In genomic region chr16:12869681-12870427, GRCh38 we compare ENCODE assay signal across 1 cellular context.
TF ChIP-seq lines count a peak whose summit lies in the region.

No MANE protein-coding gene starts in this region.

TF ChIP-seq in K562, 482 proteins besides CTCF, POLR2A, EP300 and RAD21 (continued from another document and continues in another):
- TF ChIP-seq JUNB (CRISPR knock-in tag; conservative IDR thresholded peaks at IDR 0.05) = no peak
- no peak for TF ChIP-seq TAF15 (IDR thresholded peaks at IDR 0.05; ENCODE audit: low read depth, low read length)
- peak; percentile 63 for TF ChIP-seq CBFA2T2 (conservative IDR thresholded peaks at IDR 0.05)
- TF ChIP-seq ZNF224 (CRISPR knock-in tag; IDR thresholded peaks at IDR 0.05) = no peak
- TF ChIP-seq PHF8 (IDR thresholded peaks at IDR 0.05; ENCODE audit: borderline replicate concordance, low read length) = no peak
- no peak for TF ChIP-seq SIRT6 (IDR thresholded peaks at IDR 0.05; ENCODE audit: low read depth, low read length)
- peak in 1 of 2 experiments; percentile 57; a peak in 1 of 4 replicates for TF ChIP-seq TEAD1 (CRISPR knock-in tag; IDR thresholded peaks at IDR 0.05)
- TF ChIP-seq SMAD3 (CRISPR knock-in tag; conservative IDR thresholded peaks at IDR 0.05) = no peak
- TF ChIP-seq ZNF584 (CRISPR knock-in tag; IDR thresholded peaks at IDR 0.05; ENCODE audit: low read depth) = 0 out of 2 replicates have a peak, but pooled peaks have one; percentile 36
- no peak for TF ChIP-seq E2F6 (IDR thresholded peaks at IDR 0.05; ENCODE audit: borderline replicate concordance in 1 of 2, extremely low read depth in 1 of 2, insufficient read depth in 1 of 2, insufficient read length in 1 of 2, low read depth in 1 of 2, low read length in 1 of 2, poor library complexity in 1 of 2, severe bottlenecking in 1 of 2)
- no peak for TF ChIP-seq ZNF140 (CRISPR knock-in tag; IDR thresholded peaks at IDR 0.05)
- TF ChIP-seq JUND (IDR thresholded peaks at IDR 0.05; ENCODE audit: borderline replicate concordance, low read depth, low read length) = no peak
- TF ChIP-seq JUND (tag; IDR thresholded peaks at IDR 0.05; ENCODE audit: borderline replicate concordance, low read depth, low read length) = no peak; the same call in 2 of the 3 replicates
- no peak for TF ChIP-seq HMG20A (CRISPR knock-in tag; conservative IDR thresholded peaks at IDR 0.05)
- no peak for TF ChIP-seq CXXC5 (CRISPR knock-in tag; IDR thresholded peaks at IDR 0.05)
- no peak for TF ChIP-seq ZKSCAN8 (CRISPR knock-in tag; IDR thresholded peaks at IDR 0.05)
- TF ChIP-seq SMARCA5 (IDR thresholded peaks at IDR 0.05) = no peak
- TF ChIP-seq ZFX (CRISPR knock-in tag; IDR thresholded peaks at IDR 0.05) = no peak
- TF ChIP-seq YBX1 (IDR thresholded peaks at IDR 0.05) = no peak
- TF ChIP-seq LEF1 (IDR thresholded peaks at IDR 0.05) = no peak
- TF ChIP-seq GABPB1 (CRISPR knock-in tag; IDR thresholded peaks at IDR 0.05) = no peak
- no peak for TF ChIP-seq MLX (CRISPR knock-in tag; conservative IDR thresholded peaks at IDR 0.05)
- peak; percentile 27; the same call in 1 of the 2 replicates for TF ChIP-seq BHLHE40 (IDR thresholded peaks at IDR 0.05; ENCODE audit: low read length)
- TF ChIP-seq HNRNPUL1 (IDR thresholded peaks at IDR 0.05; ENCODE audit: low read length) = no peak
- TF ChIP-seq PYGO2 (tag; IDR thresholded peaks at IDR 0.05) = no peak
- TF ChIP-seq ZBTB11 (CRISPR knock-in tag; IDR thresholded peaks at IDR 0.05) = 0 out of 6 replicates have a peak, but pooled peaks of 1 of the 3 experiments have one; percentile 45
- no peak for TF ChIP-seq TRIM25 (IDR thresholded peaks at IDR 0.05; ENCODE audit: borderline replicate concordance)
- TF ChIP-seq TAF7 (tag; IDR thresholded peaks at IDR 0.05) = no peak
- TF ChIP-seq TAF9B (IDR thresholded peaks at IDR 0.05; ENCODE audit: partially characterized antibody) = peak; percentile 41
- TF ChIP-seq NUFIP1 (IDR thresholded peaks at IDR 0.05; ENCODE audit: partially characterized antibody) = no peak
- no peak for TF ChIP-seq CREM (IDR thresholded peaks at IDR 0.05; ENCODE audit: low read depth)
- no peak for TF ChIP-seq RBM22 (IDR thresholded peaks at IDR 0.05; ENCODE audit: low read depth, low read length, poor library complexity, severe bottlenecking)
- no peak for TF ChIP-seq ATF7 (IDR thresholded peaks at IDR 0.05)
- 0 out of 2 replicates have a peak, but pooled peaks have one; percentile 51 for TF ChIP-seq OTX1 (CRISPR knock-in tag; IDR thresholded peaks at IDR 0.05)
- TF ChIP-seq HMGN3 (IDR thresholded peaks at IDR 0.05; ENCODE audit: borderline replicate concordance, extremely low read depth, insufficient read length, low read depth, low read length) = no peak
- TF ChIP-seq ZNF57 (CRISPR knock-in tag; IDR thresholded peaks at IDR 0.05) = no peak
- no peak for TF ChIP-seq MXI1 (IDR thresholded peaks at IDR 0.05; ENCODE audit: low read depth, low read length)
- TF ChIP-seq ZNF780A (CRISPR knock-in tag; IDR thresholded peaks at IDR 0.05) = no peak
- 0 out of 2 replicates have a peak, but pooled peaks have one; percentile 46 for TF ChIP-seq ZNF197 (CRISPR knock-in tag; IDR thresholded peaks at IDR 0.05; ENCODE audit: low read depth)
- TF ChIP-seq SMAD4 (CRISPR knock-in tag; conservative IDR thresholded peaks at IDR 0.05) = peak; percentile 54
- TF ChIP-seq SRSF9 (IDR thresholded peaks at IDR 0.05; ENCODE audit: borderline replicate concordance, low read depth, low read length) = no peak
- TF ChIP-seq ZBTB2 (IDR thresholded peaks at IDR 0.05) = no peak
- TF ChIP-seq ZNF778 (CRISPR knock-in tag; IDR thresholded peaks at IDR 0.05) = no peak
- peak; percentile 26; the same call in 1 of the 2 replicates for TF ChIP-seq VEZF1 (CRISPR knock-in tag; IDR thresholded peaks at IDR 0.05)
- no peak for TF ChIP-seq KAT2B (IDR thresholded peaks at IDR 0.05; ENCODE audit: low read depth, low read length)
- peak; percentile 41; the same call in 1 of the 2 replicates for TF ChIP-seq CUX1 (CRISPR knock-in tag; IDR thresholded peaks at IDR 0.05)
- TF ChIP-seq PBX2 (CRISPR knock-in tag; IDR thresholded peaks at IDR 0.05; ENCODE audit: low read depth) = no peak
- 0 out of 2 replicates have a peak, but pooled peaks have one; percentile 16 for TF ChIP-seq PBX2 (tag; conservative IDR thresholded peaks at IDR 0.05; ENCODE audit: low read depth)
- TF ChIP-seq RNF2 (IDR thresholded peaks at IDR 0.05) = no peak
- TF ChIP-seq FOXJ3 (CRISPR knock-in tag; IDR thresholded peaks at IDR 0.05) = no peak
- TF ChIP-seq TRIM28 (IDR thresholded peaks at IDR 0.05) = no peak
- TF ChIP-seq RBM39 (optimal IDR thresholded peaks at IDR 0.05; ENCODE audit: low read depth, low read length) = no peak
- no peak for TF ChIP-seq KDM2B (CRISPR knock-in tag; IDR thresholded peaks at IDR 0.05)
- TF ChIP-seq ZNF445 (CRISPR knock-in tag; IDR thresholded peaks at IDR 0.05; ENCODE audit: low read depth) = no peak
- TF ChIP-seq ZNF12 (CRISPR knock-in tag; IDR thresholded peaks at IDR 0.05) = no peak
- no peak for TF ChIP-seq ZNF707 (CRISPR knock-in tag; conservative IDR thresholded peaks at IDR 0.05)
